In the genomic region with DNA sequence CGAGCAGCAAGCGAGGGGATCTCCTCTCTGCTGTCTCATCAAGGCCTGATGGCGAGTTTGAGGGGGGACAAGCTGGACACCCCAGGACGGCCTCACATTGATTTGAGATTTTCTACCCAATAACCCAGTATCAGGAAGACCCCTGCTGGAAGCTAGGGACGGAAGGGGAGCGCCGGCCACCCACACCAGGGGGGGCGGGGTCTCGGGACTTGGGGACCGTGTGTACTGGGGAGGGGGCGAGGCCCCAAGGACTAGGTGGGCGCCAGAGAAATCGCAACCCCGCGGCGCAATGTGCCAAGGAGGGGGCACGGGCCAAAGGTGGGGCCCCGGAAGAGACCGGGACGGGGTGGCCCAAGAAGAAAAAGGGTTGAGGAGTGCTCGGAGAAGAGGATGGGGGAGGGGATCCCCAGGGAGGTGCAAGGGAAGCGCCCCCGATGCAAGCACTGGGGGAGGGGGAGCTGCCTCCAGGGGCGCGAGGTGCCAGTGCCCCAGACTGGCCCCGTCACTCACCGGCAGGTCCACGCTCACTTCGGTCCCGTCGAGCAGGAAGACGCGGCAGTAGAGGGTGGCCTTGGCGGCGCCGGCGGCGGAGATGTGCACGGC, we compare ENCODE assay signal across 8 cellular contexts. TPM values are rescaled to one million over a fixed set of nuclear protein-coding genes. Genes with fewer than 3 reads are reported as not detected.
DNase-seq lines count a peak whose midpoint lies in the region; ATAC-seq, FAIRE-seq and TF ChIP-seq lines count a peak whose summit lies in the region.

No MANE protein-coding gene starts in this region.

- no peaks in the 10 kb centered on the region for H3F3A ChIP-seq in MM.1S (ENCODE audit: insufficient read depth, low read length)

- H3K27ac ChIP-seq in A549 (peak overlapping the region; percentile 84 to 93), MM.1S (ENCODE audit: low read length) (no peak overlapping the region), colonic mucosa (peak overlapping the region; percentile 83)
- no peak overlapping the region for H3K27ac ChIP-seq in naive thymus-derived CD4-positive, alpha-beta T cell (ENCODE audit: low read depth, low read length)

- H3K27me3 ChIP-seq in MM.1S (replicated peaks; ENCODE audit: insufficient read depth, low read length) (peaks cover 5% of the 10 kb centered on the region; the same call in 1 of the 2 replicates), colonic mucosa (peaks cover 10% of the 10 kb centered on the region)
- H3K27me3 ChIP-seq in naive thymus-derived CD4-positive, alpha-beta T cell (ENCODE audit: control insufficient read depth in 2 of 2, insufficient read depth in 2 of 2, low read length in 2 of 2) = peaks cover 3 to 4% of the 10 kb centered on the region in 2 donors

- intact Hi-C loops in colonic mucosa (cut with DNase I) = loop anchor here (5.0 kb wide), 1 partner anchor 72 kb away; no protein-coding TSS in a partner anchor
- intact Hi-C loops in naive thymus-derived CD4-positive, alpha-beta T cell (cut with micrococcal nuclease) = loop anchor here (5.0 to 10.0 kb wide), 7 partner anchors 93 to 435 kb away; a partner anchor contains a TSS

- no peak for TF ChIP-seq POLR2A in A549 (IDR thresholded peaks at IDR 0.05; ENCODE audit: low read length)

- peak in 1 of 2 experiments; percentile 26; a peak in 1 of 5 replicates for TF ChIP-seq RAD21 in A549 (conservative IDR thresholded peaks at IDR 0.05 in 1 of 2, IDR thresholded peaks at IDR 0.05 in 1 of 2)

- TF ChIP-seq CTCF in A549 (IDR thresholded peaks at IDR 0.05) = no peak
- TF ChIP-seq CTCF in MM.1S (IDR thresholded peaks at IDR 0.05; ENCODE audit: low read length) = no peak
- no peak for TF ChIP-seq CTCF in colonic mucosa (IDR thresholded peaks at IDR 0.05)

- H3K27me3 Mint-ChIP-seq in naive thymus-derived CD4-positive, alpha-beta T cell = peaks cover 66 to 81% (median 70%) of the 10 kb centered on the region in 5 donors

- H3K9me3 ChIP-seq in A549 (no peaks in the 10 kb centered on the region), MM.1S (replicated peaks; ENCODE audit: insufficient read depth, low read length) (no peaks in the 10 kb centered on the region), colonic mucosa (no peaks in the 10 kb centered on the region)
- no peaks in the 10 kb centered on the region for H3K9me3 ChIP-seq in naive thymus-derived CD4-positive, alpha-beta T cell (ENCODE audit: control insufficient read depth in 2 of 3, low read length in 3 of 3)

- H3K4me1 Mint-ChIP-seq in naive thymus-derived CD4-positive, alpha-beta T cell = peaks cover 5 to 12% (median 10%) of the 10 kb centered on the region in 7 donors

- no peak for DNase-seq in A549 (ENCODE audit: low read depth in 1 of 2, low spot score in 1 of 2)
- DNase-seq in MM.1S = peak; percentile 17
- no peak for DNase-seq in colonic mucosa
- peak in 2 of 9 donors; percentile 2 to 31 for DNase-seq in naive thymus-derived CD4-positive, alpha-beta T cell
- no peak for DNase-seq in SKM-1 treated with dmso at 0.1 percent for 144 hours (lab: John Stamatoyannopoulos, UW; ENCODE audit: unreplicated experiment)
- DNase-seq in HT-29 (ENCODE audit: low spot score) = no peak

- H3K9ac ChIP-seq in MM.1S (ENCODE audit: low read length) (no peak overlapping the region; the same call in 1 of the 2 replicates), colonic mucosa (ENCODE audit: low read depth in 2 of 2, low read length in 2 of 2) (peak overlapping the region; percentile 63 to 94)

- FAIRE-seq in A549 (lab: Jason Lieb, UNC) = no peak

- H3K4me3 ChIP-seq in A549 (peak overlapping the region; percentile 85), MM.1S (ENCODE audit: low read length) (peak overlapping the region; percentile 55), colonic mucosa (peak overlapping the region; percentile 60)
- no peak overlapping the region for H3K4me3 ChIP-seq in naive thymus-derived CD4-positive, alpha-beta T cell (ENCODE audit: low read length)

- H3K9me2 ChIP-seq in MM.1S (replicated peaks; ENCODE audit: insufficient read depth, low read length) = no peaks in the 10 kb centered on the region

- CTCF ChIA-PET in A549 (lab: Yijun Ruan, JAX) = interaction anchor here (0.5 to 6.2 kb wide), 18 partner anchors 9 to 870 kb away, joined by 3 to 58 read pairs (median 4); no protein-coding TSS in a partner anchor
- CTCF ChIA-PET in naive thymus-derived CD4-positive, alpha-beta T cell (lab: Charles Lee) = interaction anchor here (0.6 kb wide), 1 partner anchor 738 kb away, joined by 4 read pairs; no protein-coding TSS in a partner anchor

- 17% methylated on average over 21 of the region's 39 CpGs for WGBS in A549 (ENCODE audit: missing lambda C conversion rate)

- H3K36me3 ChIP-seq in MM.1S (replicated peaks; ENCODE audit: insufficient read depth, low read length) (no peaks in the 10 kb centered on the region), colonic mucosa (no peaks in the 10 kb centered on the region)
- no peaks in the 10 kb centered on the region for H3K36me3 ChIP-seq in naive thymus-derived CD4-positive, alpha-beta T cell (ENCODE audit: control insufficient read depth in 2 of 3, insufficient read depth in 3 of 3, low read length in 3 of 3)

- ATAC-seq in A549 (peak in 1 of 2 experiments; percentile 6; a peak in 1 of 6 replicates), GM18909 (IDR thresholded peaks at IDR 0.05; ENCODE audit: poor library complexity, unreplicated experiment) (peak; percentile 21), esophagus mucosa (no peak)
- ATAC-seq in naive thymus-derived CD4-positive, alpha-beta T cell = no peak

- H3K27ac Mint-ChIP-seq in naive thymus-derived CD4-positive, alpha-beta T cell = no peak overlapping the region

- POLR2A ChIA-PET in A549 (lab: Yijun Ruan, JAX) = no interaction called here
- POLR2A ChIA-PET in naive thymus-derived CD4-positive, alpha-beta T cell (lab: Charles Lee) = no interaction called here

- no peaks in the 10 kb centered on the region for H3K79me2 ChIP-seq in MM.1S (ENCODE audit: low read length)

- H4K20me1 ChIP-seq in MM.1S (ENCODE audit: insufficient read depth, low read length) = no peaks in the 10 kb centered on the region

- no peak for TF ChIP-seq EP300 in A549 (IDR thresholded peaks at IDR 0.05)

- peaks cover 0 to 7% (median 0%) of the 10 kb centered on the region in 5 donors for H3K36me3 Mint-ChIP-seq in naive thymus-derived CD4-positive, alpha-beta T cell

- H3K4me2 ChIP-seq in A549 = peak overlapping the region; percentile 93
- H3K4me2 ChIP-seq in MM.1S (ENCODE audit: low read depth, low read length) = peak overlapping the region; percentile 70

- H2AFZ ChIP-seq in MM.1S (ENCODE audit: low read length) = 0 out of 2 replicates have a peak overlapping the region, but pooled peaks have one; percentile 31

- H3K4me1 ChIP-seq in A549 = peaks cover 52% of the 10 kb centered on the region
- H3K4me1 ChIP-seq in MM.1S (ENCODE audit: low read length) = peaks cover 5% of the 10 kb centered on the region
- H3K4me1 ChIP-seq in colonic mucosa = peaks cover 7% of the 10 kb centered on the region
- peaks cover 0 to 10% of the 10 kb centered on the region in 2 donors for H3K4me1 ChIP-seq in naive thymus-derived CD4-positive, alpha-beta T cell (ENCODE audit: control insufficient read depth in 2 of 2, insufficient read depth in 2 of 2, low read length in 2 of 2)

- peaks cover 0 to 4% (median 0%) of the 10 kb centered on the region in 11 donors for H3K9me3 Mint-ChIP-seq in naive thymus-derived CD4-positive, alpha-beta T cell

- H3K4me3 Mint-ChIP-seq in naive thymus-derived CD4-positive, alpha-beta T cell = peak overlapping the region; percentile 52 to 86 (median 70)

TF ChIP-seq in A549, 52 proteins besides CTCF, POLR2A, EP300 and RAD21:
- TF ChIP-seq TFCP2L1 (CRISPR knock-in tag; IDR thresholded peaks at IDR 0.05) (no peak), HOXB13 (CRISPR knock-in tag; IDR thresholded peaks at IDR 0.05; ENCODE audit: low read depth) (no peak), HEYL (CRISPR knock-in tag; IDR thresholded peaks at IDR 0.05) (no peak), FOXS1 (CRISPR knock-in tag; IDR thresholded peaks at IDR 0.05) (no peak), CEBPB (IDR thresholded peaks at IDR 0.05) (no peak)
- TF ChIP-seq, protein P1, sequence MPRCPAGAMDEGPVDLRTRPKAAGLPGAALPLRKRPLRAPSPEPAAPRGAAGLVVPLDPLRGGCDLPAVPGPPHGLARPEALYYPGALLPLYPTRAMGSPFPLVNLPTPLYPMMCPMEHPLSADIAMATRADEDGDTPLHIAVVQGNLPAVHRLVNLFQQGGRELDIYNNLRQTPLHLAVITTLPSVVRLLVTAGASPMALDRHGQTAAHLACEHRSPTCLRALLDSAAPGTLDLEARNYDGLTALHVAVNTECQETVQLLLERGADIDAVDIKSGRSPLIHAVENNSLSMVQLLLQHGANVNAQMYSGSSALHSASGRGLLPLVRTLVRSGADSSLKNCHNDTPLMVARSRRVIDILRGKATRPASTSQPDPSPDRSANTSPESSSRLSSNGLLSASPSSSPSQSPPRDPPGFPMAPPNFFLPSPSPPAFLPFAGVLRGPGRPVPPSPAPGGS (IDR thresholded peaks at IDR 0.05) = no peak

RNA-seq across cellular contexts. Expression of a gene that starts 1.1 kb away (rescaled TPM):
- 18.6 and 22.0 TPM in 2 replicates for polyA plus RNA-seq in A549 (2011; rRNA removed)
- polyA plus RNA-seq in A549 (2012; cell fraction: cytosol; rRNA removed) = 4.2 and 5.0 TPM in 2 replicates
- 2.2 and 3.2 TPM in 2 replicates for polyA plus RNA-seq in A549 (2012; cell fraction: nucleus; rRNA removed)
- polyA plus RNA-seq in A549 (2017; fragmentation: RNase III; extraction: RNeasy Plus Mini Kit Qiagen cat#74134 plus additional on column Dnase treatment) = 7.9 to 8.0 TPM (median 7.9 TPM) in 3 replicates
- polyA minus RNA-seq in A549 (2011; rRNA and poly(A)+ RNA removed) = 14.0 and 14.7 TPM in 2 replicates
- 100 to 1,000 TPM in 1 of 2 donors, 10 to 100 TPM in 1; 87.3 to 151 TPM for total RNA-seq in colonic mucosa
- total RNA-seq in naive thymus-derived CD4-positive, alpha-beta T cell = under 1 TPM in 1 of 5 experiments, not detected in 4; 0.36 TPM
- polyA plus RNA-seq in naive thymus-derived CD4-positive, alpha-beta T cell = not detected
- total RNA-seq in HT-29 (2014; rRNA removed; shearing (Covaris generic)) = 8.2 and 10.1 TPM in 2 replicates
- 1.1 TPM for total RNA-seq in esophagus mucosa

Comparison
In these comparisons a context has a peak if more than half of its experiments do, and no peak if none do; other contexts are left out.
1. H3K27ac ChIP-seq: peak in A549 (2 of 2) and colonic mucosa (single experiment); none in MM.1S (single experiment) and naive thymus-derived CD4-positive, alpha-beta T cell (single experiment).